Comparison of ENCODE assay signal across 13 cellular contexts in the genomic region with DNA sequence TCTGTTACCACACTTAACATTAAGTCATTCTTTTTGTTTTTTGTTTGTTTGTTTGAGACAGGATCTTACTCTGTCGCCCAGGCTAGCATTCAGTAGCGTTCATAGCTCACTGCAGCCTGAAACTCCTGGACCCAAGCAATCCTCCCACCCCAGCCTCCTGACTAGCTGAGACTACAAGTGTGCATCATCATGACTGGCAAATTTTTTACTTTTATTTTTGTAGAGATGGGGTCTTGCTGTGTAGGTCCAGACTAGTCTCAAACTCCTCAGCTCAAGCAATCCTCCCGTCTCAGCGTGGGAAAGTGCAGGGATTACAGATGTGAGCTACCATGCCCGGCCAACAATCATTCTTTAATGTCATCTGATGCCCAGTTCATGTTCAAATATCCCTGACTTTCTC. TPM values are rescaled to one million over a fixed set of nuclear protein-coding genes. Genes with fewer than 3 reads are reported as not detected.
DNase-seq lines count a peak whose midpoint lies in the region; ATAC-seq and TF ChIP-seq lines count a peak whose summit lies in the region.
"Had no signal": no experiment of that assay in that cellular context is flagged by ENCODE, and none has a peak within 500 bp of the region (broad histone marks: within the 10 kb centered on the region; RNA-seq: fewer than 3 reads in every experiment).

No MANE protein-coding gene starts in this region.

- intact Hi-C loops in Caco-2 (cut with micrococcal nuclease; ENCODE audit: unreplicated experiment) (no loop called here), left colon (cut with DNase I, micrococcal nuclease) (no loop called here)

- BruUV-seq in Caco-2 (replicated peaks; lab: Mats Ljungman, UMichigan) = no TSS peak

- no peaks in the 10 kb centered on the region for H3K27me3 Mint-ChIP-seq in Caco-2 (ENCODE audit: insufficient read depth, unreplicated experiment)
- H3K27me3 Mint-ChIP-seq: stimulated activated naive CD8-positive, alpha-beta T cell treated with anti-CD3 and anti-CD28 coated beads, Interleukin-15, amount 100 ng/mL, for 72 hours had no signal

- no peaks in the 10 kb centered on the region for H3K27me3 ChIP-seq in Caco-2 (replicated peaks; ENCODE audit: control insufficient read depth, insufficient read depth, low read length)
- no peaks in the 10 kb centered on the region for H3K27me3 ChIP-seq in Peyer's patch

- no peak for DNase-seq in Caco-2
- DNase-seq in Peyer's patch = no peak
- DNase-seq in fibroblast of pulmonary artery (ENCODE audit: low read depth) = peak; percentile 45
- DNase-seq in left colon = no peak
- DNase-seq: H9; NCI-H1436; NCI-H748 treated with DMSO at 0.1 percent for 48 hours; occipital lobe; stimulated activated CD4-positive, alpha-beta T cell treated with anti-CD3 and anti-CD28 coated beads, Interleukin-4, amount 100 ng/mL, for 1 hour; stimulated activated naive CD8-positive, alpha-beta T cell treated with anti-CD3 and anti-CD28 coated beads, Interleukin-15, amount 100 ng/mL, for 72 hours had no signal

- H3K4me3 Mint-ChIP-seq in Caco-2 (ENCODE audit: unreplicated experiment) = peak overlapping the region; percentile 27
- H3K4me3 Mint-ChIP-seq: H9; stimulated activated naive CD8-positive, alpha-beta T cell treated with anti-CD3 and anti-CD28 coated beads, Interleukin-15, amount 100 ng/mL, for 72 hours had no signal

- POLR2A ChIA-PET in Caco-2 (lab: Charles Lee) = interaction anchor here (0.6 kb wide), 1 partner anchor 40 kb away, joined by 5 read pairs; a partner anchor contains a TSS

- H3K4me1 ChIP-seq in Caco-2 = peaks cover 6% of the 10 kb centered on the region; the same call in 1 of the 2 replicates
- H3K4me1 ChIP-seq in Peyer's patch = peaks cover 3 to 31% (median 10%) of the 10 kb centered on the region in 4 donors

- no peak overlapping the region for H3K27ac Mint-ChIP-seq in Caco-2 (ENCODE audit: unreplicated experiment)

- no peak for TF ChIP-seq POLR2A in Peyer's patch (IDR thresholded peaks at IDR 0.05)

- H3K4me3 ChIP-seq in Caco-2 (ENCODE audit: low read depth, low read length) (no peak overlapping the region), Peyer's patch (no peak overlapping the region), fibroblast of pulmonary artery (replicated peaks; ENCODE audit: low read depth, low read length) (no peak overlapping the region), skin epidermis (no peak overlapping the region)

- no peaks in the 10 kb centered on the region for H3K9me3 Mint-ChIP-seq in Caco-2 (ENCODE audit: unreplicated experiment)
- H3K9me3 Mint-ChIP-seq: H9; stimulated activated naive CD8-positive, alpha-beta T cell treated with anti-CD3 and anti-CD28 coated beads, Interleukin-15, amount 100 ng/mL, for 72 hours had no signal

- H3K4me1 Mint-ChIP-seq in Caco-2 (ENCODE audit: low read depth, unreplicated experiment) = no peaks in the 10 kb centered on the region

- peaks cover 31% of the 10 kb centered on the region for H3K36me3 Mint-ChIP-seq in Caco-2 (ENCODE audit: insufficient read depth, unreplicated experiment)

- H3K36me3 ChIP-seq in Caco-2 (ENCODE audit: control insufficient read depth, insufficient read depth, low read length) (no peaks in the 10 kb centered on the region; the same call in none of the 2 replicates), Peyer's patch (peaks cover 0 to 24% (median 0%) of the 10 kb centered on the region in 3 donors)

- no peak for TF ChIP-seq CTCF in Caco-2 (IDR thresholded peaks at IDR 0.05; ENCODE audit: insufficient read depth in 1 of 2, low read depth in 1 of 2, low read length in 1 of 2, severe bottlenecking in 1 of 2, unreplicated experiment in 1 of 2)
- no peak for TF ChIP-seq CTCF in Peyer's patch (IDR thresholded peaks at IDR 0.05)
- TF ChIP-seq CTCF in fibroblast of pulmonary artery (IDR thresholded peaks at IDR 0.05; ENCODE audit: low read length, missing control alignments) = no peak

- H3K27ac ChIP-seq in Peyer's patch (peak overlapping the region; percentile 43 to 96 (median 68)), skin epidermis (peak overlapping the region in 17 of 21 experiments; percentile 21 to 80 (median 58))

- CTCF ChIA-PET in Caco-2 (lab: Charles Lee) = no interaction called here

- ATAC-seq in left colon (no peak), GM18870 (IDR thresholded peaks at IDR 0.05; ENCODE audit: unreplicated experiment) (no peak), GM18861 (IDR thresholded peaks at IDR 0.05; ENCODE audit: unreplicated experiment) (no peak)
- ATAC-seq: stimulated activated naive CD8-positive, alpha-beta T cell treated with anti-CD3 and anti-CD28 coated beads, Interleukin-15, amount 100 ng/mL, for 72 hours had no signal

- H3K9me3 ChIP-seq in Caco-2 (no peaks in the 10 kb centered on the region), Peyer's patch (no peaks in the 10 kb centered on the region)

RNA-seq across cellular contexts. Expression of a gene that starts 3.3 kb away (rescaled TPM):
- 42.1 and 45.0 TPM in 2 replicates for total RNA-seq in Caco-2 (2022)
- total RNA-seq in Peyer's patch = 10 to 100 TPM; 33.8 to 53.6 (median 49.1) TPM
- 10 to 100 TPM; 24.9 to 31.5 TPM for total RNA-seq in left colon

RNA-seq across cellular contexts. Expression of a gene that starts 4.7 kb away (rescaled TPM):
- total RNA-seq in Caco-2 (2022) (150 and 167 TPM in 2 replicates), Peyer's patch (100 to 1,000 TPM in 3 of 4 donors, 10 to 100 TPM in 1; 96.2 to 229 (median 115) TPM), left colon (10 to 100 TPM; 62.9 to 74.1 TPM)

RNA-seq across cellular contexts. Expression of a gene that starts 15.0 kb away (rescaled TPM):
- total RNA-seq in Caco-2 (2022) = 0.21 and 0.36 TPM in 2 replicates
- total RNA-seq in Peyer's patch = 1 to 10 TPM in 3 of 4 donors, not detected in 1; 1.2 to 2.0 (median 1.7) TPM
- under 1 TPM; 0.24 to 0.81 TPM for total RNA-seq in left colon

RNA-seq across cellular contexts. Expression of a gene that starts 17.7 kb away (rescaled TPM):
- 2.1 and 2.4 TPM in 2 replicates for total RNA-seq in Caco-2 (2022)
- total RNA-seq in Peyer's patch = 10 to 100 TPM in 1 of 4 donors, 1 to 10 TPM in 3; 2.8 to 22.3 (median 5.0) TPM
- total RNA-seq in left colon = 1 to 10 TPM; 3.4 to 6.4 TPM
- total RNA-seq: occipital lobe had no signal

RNA-seq across cellular contexts. Expression of a gene that starts 31.1 kb away (rescaled TPM):
- total RNA-seq in Caco-2 (2022) = 2,726 and 2,880 TPM in 2 replicates
- 1,000 to 10,000 TPM; 1,523 to 3,539 (median 1,798) TPM for total RNA-seq in Peyer's patch
- total RNA-seq in left colon = 1,000 to 10,000 TPM; 2,164 to 2,325 TPM
